22 cellular contexts compared by ENCODE assay signal in the genomic region with DNA sequence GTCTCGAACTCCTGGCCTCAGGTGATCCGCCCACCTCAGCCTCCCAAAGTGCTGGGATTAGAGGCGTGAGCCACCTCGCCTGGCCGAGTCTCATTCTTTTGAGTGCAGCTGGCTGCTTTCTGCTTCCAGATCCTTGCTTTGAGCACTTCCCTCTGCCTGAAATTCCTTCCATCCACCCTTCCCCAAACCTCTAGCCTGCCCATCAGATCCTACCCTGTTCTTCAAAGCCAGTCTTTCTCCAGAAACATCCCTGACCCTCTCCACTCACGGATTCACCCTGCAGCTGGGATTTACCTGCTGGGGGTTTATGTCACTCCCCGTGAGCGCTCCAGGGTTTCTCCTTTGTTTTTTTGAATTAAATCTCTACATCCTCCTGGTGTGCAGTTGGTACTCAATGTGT. TPM values are rescaled to one million over a fixed set of nuclear protein-coding genes. Genes with fewer than 3 reads are reported as not detected.
DNase-seq lines count a peak whose midpoint lies in the region; ATAC-seq and TF ChIP-seq lines count a peak whose summit lies in the region.
"Had no signal": no experiment of that assay in that cellular context is flagged by ENCODE, and none has a peak within 500 bp of the region (broad histone marks: within the 10 kb centered on the region; RNA-seq: fewer than 3 reads in every experiment).

No MANE protein-coding gene starts in this region.

- no peaks in the 10 kb centered on the region for H4K20me1 ChIP-seq in GM23338 (replicated peaks; ENCODE audit: insufficient read depth)
- H4K20me1 ChIP-seq in osteoblast (ENCODE audit: insufficient read depth, low read length), result peaks cover 13% of the 10 kb centered on the region

- CTCF ChIA-PET in WTC11 (lab: Charles Lee), result interaction anchor here (1.6 to 5.7 kb wide), 2 partner anchors 15 to 150 kb away, joined by 5 to 35 read pairs; no protein-coding TSS in a partner anchor

- no peak overlapping the region for H2AFZ ChIP-seq in GM23338
- H2AFZ ChIP-seq in osteoblast (ENCODE audit: low read length), result no peak overlapping the region
- H2AFZ ChIP-seq: GM23248, PC-9 had no signal

- POLR2A ChIA-PET in WTC11 (lab: Charles Lee), result interaction anchor here (0.6 kb wide), 1 partner anchor 212 kb away, joined by 6 read pairs; no protein-coding TSS in a partner anchor

- ATAC-seq in GM23338, result no peak
- ATAC-seq in WTC11, result no peak
- no peak for ATAC-seq in GM18870 (IDR thresholded peaks at IDR 0.05; ENCODE audit: unreplicated experiment)
- ATAC-seq: Right ventricle myocardium inferior had no signal

- H3K9ac ChIP-seq in endodermal cell (ENCODE audit: extremely low read depth, low read length, poor library complexity, severe bottlenecking), result no peak overlapping the region
- H3K9ac ChIP-seq: GM23248 had no signal

- H3K9me2 ChIP-seq in GM23338 (ENCODE audit: insufficient read depth), result no peaks in the 10 kb centered on the region

- H3K4me1 ChIP-seq in GM23338 (ENCODE audit: insufficient read depth) (peaks cover 7% of the 10 kb centered on the region; the same call in 1 of the 2 replicates), endodermal cell (ENCODE audit: control insufficient read depth, insufficient read depth, low read length) (no peaks in the 10 kb centered on the region), osteoblast (ENCODE audit: insufficient read depth, low read length) (no peaks in the 10 kb centered on the region), uterus (no peaks in the 10 kb centered on the region)

- no peak overlapping the region for H3K27ac ChIP-seq in GM23338 (ENCODE audit: low read depth)
- no peak overlapping the region for H3K27ac ChIP-seq in endodermal cell (ENCODE audit: low read depth, low read length)
- no peak overlapping the region for H3K27ac ChIP-seq in osteoblast (ENCODE audit: low read depth, low read length)
- no peak overlapping the region for H3K27ac ChIP-seq in uterus
- H3K27ac ChIP-seq: GM23248, PC-9, SJCRH30 had no signal

- WGBS in endodermal cell (ENCODE audit: insufficient coverage in 1 of 2, insufficient read length in 1 of 2), 2 experiments, result 81% methylated on average over 5 to 8 of the region's 8 CpGs

- DNase-seq in GM23338 (ENCODE audit: low spot score) (peak; percentile 38), WTC11 (ENCODE audit: low spot score) (no peak), endodermal cell (peak; percentile 43), osteoblast (ENCODE audit: insufficient read length, low spot score, missing footprints) (peak; percentile 60), uterus (no peak), D341Med (ENCODE audit: low spot score) (no peak)
- DNase-seq: C1 segment of cervical spinal cord; CD8-positive, alpha-beta T cell; GM23248; NCI-H1105 treated with DMSO at 0.1 percent for 48 hours; NCI-H146; NCI-H1930; NCI-H2107; NCI-H524 treated with DMSO at 0.1 percent for 48 hours; NK-92 treated with Interleukin-12 subunit alpha and Interleukin-12 subunit beta, amount 100 ng/mL, for 24 hours had no signal

- H3K79me2 ChIP-seq in GM23338 (replicated peaks; ENCODE audit: insufficient read depth), result no peaks in the 10 kb centered on the region
- no peaks in the 10 kb centered on the region for H3K79me2 ChIP-seq in osteoblast (ENCODE audit: insufficient read depth, low read length)

- H3K27me3 Mint-ChIP-seq in GM23338 (ENCODE audit: insufficient read depth, low read depth, poor library complexity), result peaks cover 22% of the 10 kb centered on the region
- peaks cover 12% of the 10 kb centered on the region for H3K27me3 Mint-ChIP-seq in WTC11 (ENCODE audit: low read depth)
- H3K27me3 Mint-ChIP-seq in endodermal cell (ENCODE audit: insufficient read depth), result peaks cover 9% of the 10 kb centered on the region

- no peaks in the 10 kb centered on the region for H3K36me3 ChIP-seq in GM23338 (ENCODE audit: insufficient read depth)
- no peaks in the 10 kb centered on the region for H3K36me3 ChIP-seq in endodermal cell (ENCODE audit: control insufficient read depth, insufficient read depth, low read length)
- no peaks in the 10 kb centered on the region for H3K36me3 ChIP-seq in osteoblast (ENCODE audit: insufficient read depth, low read length)
- H3K36me3 ChIP-seq in uterus, result no peaks in the 10 kb centered on the region
- H3K36me3 ChIP-seq: SJCRH30 had no signal

- peaks cover 25% of the 10 kb centered on the region for H3K4me1 Mint-ChIP-seq in GM23338
- H3K4me1 Mint-ChIP-seq in WTC11, result peaks cover 21% of the 10 kb centered on the region
- no peaks in the 10 kb centered on the region for H3K4me1 Mint-ChIP-seq in endodermal cell

- H3K9me3 ChIP-seq in endodermal cell (ENCODE audit: control insufficient read depth, low read length), result no peaks in the 10 kb centered on the region
- H3K9me3 ChIP-seq in osteoblast (ENCODE audit: low read depth, low read length), result no peaks in the 10 kb centered on the region
- H3K9me3 ChIP-seq in uterus, result no peaks in the 10 kb centered on the region
- H3K9me3 ChIP-seq: MG63, SJCRH30 had no signal

- H3K4me3 ChIP-seq in GM23338 (no peak overlapping the region), endodermal cell (ENCODE audit: low read length) (no peak overlapping the region), osteoblast (ENCODE audit: insufficient read depth, low read length) (no peak overlapping the region), uterus (no peak overlapping the region)
- H3K4me3 ChIP-seq: GM23248, MG63, PC-9, SJCRH30 had no signal

- no peak for TF ChIP-seq POLR2A in uterus (IDR thresholded peaks at IDR 0.05)

- H3K27ac Mint-ChIP-seq in GM23338, result no peak overlapping the region; the same call in 1 of the 2 replicates
- peak overlapping the region; percentile 54; the same call in 1 of the 2 replicates for H3K27ac Mint-ChIP-seq in WTC11
- peak overlapping the region; percentile 28 for H3K27ac Mint-ChIP-seq in endodermal cell
- H3K27ac Mint-ChIP-seq: CD8-positive, alpha-beta T cell had no signal

- H3F3A ChIP-seq in GM23338 (replicated peaks; ENCODE audit: low read depth), result no peaks in the 10 kb centered on the region; the same call in 1 of the 2 replicates

- no peak overlapping the region for H3K4me3 Mint-ChIP-seq in GM23338
- H3K4me3 Mint-ChIP-seq in WTC11, result no peak overlapping the region
- no peak overlapping the region for H3K4me3 Mint-ChIP-seq in endodermal cell
- H3K4me3 Mint-ChIP-seq: CD8-positive, alpha-beta T cell had no signal

- H3K4me2 ChIP-seq in GM23338 (no peak overlapping the region), osteoblast (ENCODE audit: insufficient read depth, low read length) (no peak overlapping the region)
- H3K4me2 ChIP-seq: PC-9 had no signal

- peaks cover 4% of the 10 kb centered on the region; the same call in 2 of the 3 replicates for H3K36me3 Mint-ChIP-seq in GM23338 (ENCODE audit: low read depth)
- peaks cover 3% of the 10 kb centered on the region for H3K36me3 Mint-ChIP-seq in WTC11
- H3K36me3 Mint-ChIP-seq in endodermal cell (ENCODE audit: low read depth), result peaks cover 3% of the 10 kb centered on the region

- no peak for TF ChIP-seq CTCF in GM23338 (conservative IDR thresholded peaks at IDR 0.05; ENCODE audit: low read depth in 2 of 2)
- no peak for TF ChIP-seq CTCF in WTC11 (IDR thresholded peaks at IDR 0.05)
- TF ChIP-seq CTCF in endodermal cell (conservative IDR thresholded peaks at IDR 0.05), result no peak
- TF ChIP-seq CTCF in osteoblast (IDR thresholded peaks at IDR 0.05; ENCODE audit: extremely low read depth, low read depth, low read length), result no peak
- no peak for TF ChIP-seq CTCF in uterus (IDR thresholded peaks at IDR 0.05)

- intact Hi-C loops in uterus (cut with DNase I; ENCODE audit: low total_unique reads), result no loop called here

- H3K27me3 ChIP-seq in GM23338 (ENCODE audit: insufficient read depth) (no peaks in the 10 kb centered on the region), endodermal cell (ENCODE audit: control insufficient read depth, insufficient read depth, low read length, poor library complexity, severe bottlenecking) (no peaks in the 10 kb centered on the region), osteoblast (ENCODE audit: insufficient read depth, low read length) (no peaks in the 10 kb centered on the region), uterus (no peaks in the 10 kb centered on the region)
- H3K27me3 ChIP-seq: MG63, SJCRH30 had no signal

- H3K9me3 Mint-ChIP-seq in GM23338, result peaks cover 16% of the 10 kb centered on the region
- peaks cover 15% of the 10 kb centered on the region for H3K9me3 Mint-ChIP-seq in WTC11
- H3K9me3 Mint-ChIP-seq in endodermal cell, result peaks cover 15% of the 10 kb centered on the region
- H3K9me3 Mint-ChIP-seq: CD8-positive, alpha-beta T cell had no signal

TF ChIP-seq in GM23338, 12 proteins besides CTCF, POLR2A, EP300 and RAD21 (continues in another document):
- TF ChIP-seq CREB1 (CRISPR knock-in tag; IDR thresholded peaks at IDR 0.05; ENCODE audit: low read depth), result no peak

RNA-seq across cellular contexts. Expression of a gene that starts 13.1 kb away (rescaled TPM):
- total RNA-seq in GM23338 (2014; rRNA removed; shearing (Covaris generic)), result 5.0 and 5.6 TPM in 2 replicates
- 9.7 and 9.8 TPM in 2 replicates for polyA plus RNA-seq in GM23338 (2016; fragmentation: Nextera tagmentation; extraction: Ambion mirVana)
- total RNA-seq in WTC11 (2021) (6.8 to 11.1 TPM (median 10.3 TPM) in 3 replicates), endodermal cell (1 to 10 TPM; 6.9 to 8.7 TPM), osteoblast (0.72 and 1.2 TPM in 2 replicates), uterus (not detected)
- 3.6 TPM for polyA plus RNA-seq in endodermal cell (2013, experiment 1 of 2)
- polyA plus RNA-seq in endodermal cell (2013, experiment 2 of 2), result 5.1 TPM
- total RNA-seq: HT1080, Right ventricle myocardium inferior, RPMI7951, SJCRH30 had no signal

RNA-seq across cellular contexts. Expression of a gene that starts 41.9 kb away (rescaled TPM):
- total RNA-seq in GM23338 (2014; rRNA removed; shearing (Covaris generic)), result 53.0 and 60.4 TPM in 2 replicates
- 251 and 255 TPM in 2 replicates for polyA plus RNA-seq in GM23338 (2016; fragmentation: Nextera tagmentation; extraction: Ambion mirVana)
- total RNA-seq in WTC11 (2021), result 86.2 to 90.3 TPM (median 87.8 TPM) in 3 replicates
- 10 to 100 TPM; 61.8 to 69.5 TPM for total RNA-seq in endodermal cell
- 44.2 TPM for polyA plus RNA-seq in endodermal cell (2013, experiment 1 of 2)
- polyA plus RNA-seq in endodermal cell (2013, experiment 2 of 2), result 34.1 TPM
- total RNA-seq in osteoblast, result 13.4 and 15.3 TPM in 2 replicates
- 10 to 100 TPM in 3 of 4 donors, 1 to 10 TPM in 1; 9.4 to 78.8 (median 13.3) TPM for total RNA-seq in uterus

Comparison
In these comparisons a context has a peak if more than half of its experiments do, and no peak if none do; other contexts are left out.
1. DNase-seq: peak in GM23338 (single experiment), endodermal cell (single experiment) and osteoblast (single experiment); none in WTC11 (single experiment), uterus (0 of 2) and D341Med (single experiment).